8 cellular contexts compared by ENCODE assay signal in the genomic region with DNA sequence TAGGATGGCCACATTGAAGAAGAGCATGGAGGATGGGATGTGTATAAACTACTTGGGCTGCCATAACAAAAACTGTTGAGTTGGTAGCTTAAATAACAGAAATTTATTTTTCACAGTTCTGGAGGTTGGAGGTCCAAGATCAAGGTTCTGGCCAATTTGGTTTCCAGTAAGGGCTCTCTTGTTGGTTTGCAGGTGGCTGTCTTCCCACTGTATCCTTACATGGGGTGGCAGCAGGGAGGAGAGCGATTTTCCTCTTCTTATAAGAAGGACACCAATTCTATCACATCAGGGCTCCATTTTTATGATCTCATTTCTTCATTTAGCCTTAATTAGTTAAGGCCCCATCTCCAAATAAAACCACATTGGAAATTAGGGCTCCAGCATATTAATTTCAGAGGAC.
"Had no signal": no experiment of that assay in that cellular context is flagged by ENCODE, and none has a peak within 500 bp of the region (broad histone marks: within the 10 kb centered on the region; RNA-seq: fewer than 3 reads in every experiment).

No MANE protein-coding gene starts in this region.

- H3K4me3 ChIP-seq: GM12878 had no signal

- ATAC-seq: GM12878 had no signal

- FAIRE-seq: G401.6, GM12878, GM12891, GM12892, GM18507, GM19239 had no signal

- DNase-seq: GDM1, GF-D8 had no signal
